In genomic region chr15:80309769-80310384, GRCh38 we compare ENCODE assay signal across 8 cellular contexts. TPM values are rescaled to one million over a fixed set of nuclear protein-coding genes. Genes with fewer than 3 reads are reported as not detected.
DNase-seq lines count a peak whose midpoint lies in the region; ATAC-seq and TF ChIP-seq lines count a peak whose summit lies in the region.

No MANE protein-coding gene starts in this region.

- 66 to 67% methylated on average over 6 of the region's 6 CpGs for WGBS in lung, 2 donors

- H3K4me3 ChIP-seq in astrocyte of the spinal cord (ENCODE audit: low read depth, low read length) (no peak overlapping the region), lung (no peak overlapping the region)

- no peak overlapping the region for H3K27ac Mint-ChIP-seq in HFFc6
- no peak overlapping the region for H3K27ac Mint-ChIP-seq in activated T-cell treated with anti-CD3 and anti-CD28 coated beads, Interleukin-2, amount 50 U/mL, for 24 hours
- H3K27ac Mint-ChIP-seq in activated naive CD8-positive, alpha-beta T cell treated with anti-CD3 and anti-CD28 coated beads for 36 hours: no peak overlapping the region

- H3K36me3 ChIP-seq in lung (ENCODE audit: control insufficient read depth in 2 of 2, insufficient read depth in 2 of 2, low read length in 2 of 2): no peaks in the 10 kb centered on the region

- no peaks in the 10 kb centered on the region for H3K9me3 Mint-ChIP-seq in HFFc6
- no peaks in the 10 kb centered on the region for H3K9me3 Mint-ChIP-seq in activated T-cell treated with anti-CD3 and anti-CD28 coated beads, Interleukin-2, amount 50 U/mL, for 24 hours
- no peaks in the 10 kb centered on the region for H3K9me3 Mint-ChIP-seq in activated naive CD8-positive, alpha-beta T cell treated with anti-CD3 and anti-CD28 coated beads for 36 hours

- H3K27ac ChIP-seq in lung (ENCODE audit: low read depth in 1 of 2, low read length in 1 of 2): no peak overlapping the region

- H3K4me3 Mint-ChIP-seq in HFFc6: no peak overlapping the region
- H3K4me3 Mint-ChIP-seq in activated T-cell treated with anti-CD3 and anti-CD28 coated beads, Interleukin-2, amount 50 U/mL, for 24 hours: no peak overlapping the region
- H3K4me3 Mint-ChIP-seq in activated naive CD8-positive, alpha-beta T cell treated with anti-CD3 and anti-CD28 coated beads for 36 hours: no peak overlapping the region

- no peaks in the 10 kb centered on the region for H3K27me3 ChIP-seq in lung (ENCODE audit: control insufficient read depth, insufficient read depth)

- H3K4me1 Mint-ChIP-seq in HFFc6 (ENCODE audit: low read depth): no peaks in the 10 kb centered on the region
- H3K4me1 Mint-ChIP-seq in activated T-cell treated with anti-CD3 and anti-CD28 coated beads, Interleukin-2, amount 50 U/mL, for 24 hours (ENCODE audit: low read depth): no peaks in the 10 kb centered on the region
- no peaks in the 10 kb centered on the region for H3K4me1 Mint-ChIP-seq in activated naive CD8-positive, alpha-beta T cell treated with anti-CD3 and anti-CD28 coated beads for 36 hours

- peaks cover 7% of the 10 kb centered on the region for H3K27me3 Mint-ChIP-seq in HFFc6 (ENCODE audit: insufficient read depth)
- peaks cover 39% of the 10 kb centered on the region for H3K27me3 Mint-ChIP-seq in activated T-cell treated with anti-CD3 and anti-CD28 coated beads, Interleukin-2, amount 50 U/mL, for 24 hours
- H3K27me3 Mint-ChIP-seq in activated naive CD8-positive, alpha-beta T cell treated with anti-CD3 and anti-CD28 coated beads for 36 hours: peaks cover 32% of the 10 kb centered on the region

- no peaks in the 10 kb centered on the region for H3K9me3 ChIP-seq in lung (ENCODE audit: control insufficient read depth in 2 of 2, insufficient read depth in 1 of 2, low read length in 1 of 2)

- DNase-seq in COLO829 (ENCODE audit: low spot score): peak; percentile 46
- DNase-seq in HFFc6: peak; percentile 31
- peak; percentile 17 for DNase-seq in astrocyte of the spinal cord (ENCODE audit: low read depth, low spot score)
- DNase-seq in lung (ENCODE audit: low spot score): no peak
- DNase-seq in activated T-cell treated with anti-CD3 and anti-CD28 coated beads, Interleukin-2, amount 50 U/mL, for 24 hours: no peak
- no peak for DNase-seq in activated naive CD8-positive, alpha-beta T cell treated with anti-CD3 and anti-CD28 coated beads for 36 hours

- TF ChIP-seq CTCF in HFFc6 (IDR thresholded peaks at IDR 0.05) (peak; percentile 76), astrocyte of the spinal cord (IDR thresholded peaks at IDR 0.05; ENCODE audit: low read depth, low read length) (peak; percentile 55), lung (IDR thresholded peaks at IDR 0.05; ENCODE audit: control extremely low read depth, extremely low read depth) (peak; percentile 7)

- H3K4me1 ChIP-seq in lung (ENCODE audit: control insufficient read depth in 2 of 2, insufficient read depth in 2 of 2, low read length in 2 of 2): no peaks in the 10 kb centered on the region

- in situ Hi-C loops in astrocyte of the spinal cord (cut with HindIII; ENCODE audit: low sequenced_read_pairs): no loop called here

- no peaks in the 10 kb centered on the region for H3K36me3 Mint-ChIP-seq in HFFc6 (ENCODE audit: low read depth)
- H3K36me3 Mint-ChIP-seq in activated T-cell treated with anti-CD3 and anti-CD28 coated beads, Interleukin-2, amount 50 U/mL, for 24 hours (ENCODE audit: low read depth): no peaks in the 10 kb centered on the region
- no peaks in the 10 kb centered on the region for H3K36me3 Mint-ChIP-seq in activated naive CD8-positive, alpha-beta T cell treated with anti-CD3 and anti-CD28 coated beads for 36 hours

- ATAC-seq in lung (ENCODE audit: insufficient read depth, low FRiP score) (no peak), HG02763 (IDR thresholded peaks at IDR 0.05; ENCODE audit: unreplicated experiment) (no peak), HG03565 (IDR thresholded peaks at IDR 0.05; ENCODE audit: unreplicated experiment) (no peak)

RNA-seq across cellular contexts. Expression of gene CTXND1, which starts 57.9 kb away (rescaled TPM):
- total RNA-seq in HFFc6 (2021; fragmentation: NEBNext Ultra II Directional; extraction: Animal tissue kit (Norgen Biotek cat#: 25700)): not detected
- total RNA-seq in lung: 1 to 10 TPM; 2.2 to 2.4 TPM
- polyA plus RNA-seq in lung: under 1 TPM; 0.10 to 0.69 TPM
- total RNA-seq in activated naive CD8-positive, alpha-beta T cell treated with anti-CD3 and anti-CD28 coated beads for 36 hours: not detected

Comparison
In these comparisons a context has a peak if more than half of its experiments do, and no peak if none do; other contexts are left out.
1. DNase-seq: peak in COLO829 (single experiment), HFFc6 (single experiment) and astrocyte of the spinal cord (single experiment); none in lung (single experiment), activated T-cell treated with anti-CD3 and anti-CD28 coated beads, Interleukin-2, amount 50 U/mL, for 24 hours (single experiment) and activated naive CD8-positive, alpha-beta T cell treated with anti-CD3 and anti-CD28 coated beads for 36 hours (single experiment).
2. CTCF ChIP-seq: peak in every context shown above with its lines; median percentile 76 in HFFc6; 55 in astrocyte of the spinal cord; 7 in lung.